8 cellular contexts compared by ENCODE assay signal in the genomic region with DNA sequence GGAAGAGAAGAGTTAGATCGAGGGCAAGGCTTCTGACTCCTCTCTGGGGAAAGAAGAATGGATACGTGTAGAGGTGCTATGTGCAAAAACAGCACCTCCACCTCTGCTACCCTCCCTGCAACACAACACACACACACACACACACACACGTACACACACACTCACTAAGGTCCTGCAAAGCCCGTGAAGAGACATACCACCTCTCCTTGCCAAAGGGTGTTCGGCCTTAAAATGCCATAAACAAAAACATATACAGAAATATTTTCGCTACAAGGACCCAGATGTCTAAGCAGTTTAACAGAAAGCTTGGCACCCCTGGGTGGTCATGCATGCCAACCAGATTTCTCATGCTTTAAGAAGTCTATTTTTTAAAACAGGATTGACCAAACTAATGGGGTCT. TPM values are rescaled to one million over a fixed set of nuclear protein-coding genes. Genes with fewer than 3 reads are reported as not detected.
DNase-seq lines count a peak whose midpoint lies in the region; ATAC-seq and TF ChIP-seq lines count a peak whose summit lies in the region.

No MANE protein-coding gene starts in this region.

- 0 out of 2 replicates have a peak, but pooled peaks cover 2% of the 10 kb centered on the region for H4K20me1 ChIP-seq in SU-DHL-6 (ENCODE audit: low read depth, low read length)
- no peaks in the 10 kb centered on the region for H4K20me1 ChIP-seq in fibroblast of lung (ENCODE audit: control insufficient read depth, extremely low read depth, insufficient read depth, low read length)

- peaks cover 86% of the 10 kb centered on the region for H3K4me1 Mint-ChIP-seq in stimulated activated memory B cell treated with anti-CD40 and anti-IgM and Interleukin-4, amounts not matched to agents 10 μg/mL and 1 μg/mL and 100 μg/mL, for 72 hours

- no peaks in the 10 kb centered on the region for H3K9me2 ChIP-seq in SU-DHL-6 (replicated peaks; ENCODE audit: insufficient read depth, low read length)

- H3K27me3 Mint-ChIP-seq in stimulated activated memory B cell treated with anti-CD40 and anti-IgM and Interleukin-4, amounts not matched to agents 10 μg/mL and 1 μg/mL and 100 μg/mL, for 72 hours = no peaks in the 10 kb centered on the region

- DNase-seq in NCI-H82 (lab: John Stamatoyannopoulos, UW) (peak; percentile 12), NCI-H82 treated with DMSO at 0.1 percent for 48 hours (lab: John Stamatoyannopoulos, UW; ENCODE audit: unreplicated experiment) (no peak), fibroblast of lung (ENCODE audit: low read depth in 2 of 2) (peak; percentile 3 to 25), NCI-H2171 (lab: John Stamatoyannopoulos, UW) (no peak), NCI-H524 treated with DMSO at 0.1 percent for 48 hours (lab: John Stamatoyannopoulos, UW) (no peak)

- peak overlapping the region; percentile 95 for H3K4me3 Mint-ChIP-seq in stimulated activated memory B cell treated with anti-CD40 and anti-IgM and Interleukin-4, amounts not matched to agents 10 μg/mL and 1 μg/mL and 100 μg/mL, for 72 hours

- H3K9me3 Mint-ChIP-seq in stimulated activated memory B cell treated with anti-CD40 and anti-IgM and Interleukin-4, amounts not matched to agents 10 μg/mL and 1 μg/mL and 100 μg/mL, for 72 hours = peaks cover 5% of the 10 kb centered on the region

- peaks cover 2% of the 10 kb centered on the region for H3K4me1 ChIP-seq in fibroblast of lung (ENCODE audit: control insufficient read depth, extremely low read depth, insufficient read depth, low read length)

- 0 out of 2 replicates have a peak, but pooled peaks cover 2% of the 10 kb centered on the region for H3K36me3 ChIP-seq in SU-DHL-6 (ENCODE audit: low read length)
- no peaks in the 10 kb centered on the region for H3K36me3 ChIP-seq in fibroblast of lung (ENCODE audit: control insufficient read depth, insufficient read depth, low read length)

- H2AFZ ChIP-seq in SU-DHL-6 (ENCODE audit: low read depth, low read length, severe bottlenecking) (no peak overlapping the region), fibroblast of lung (ENCODE audit: low read length) (peak overlapping the region; percentile 13)

- H3K9me3 ChIP-seq in SU-DHL-6 (ENCODE audit: insufficient read depth, low read length) = peaks cover 8% of the 10 kb centered on the region; the same call in 1 of the 2 replicates
- H3K9me3 ChIP-seq in fibroblast of lung (ENCODE audit: control insufficient read depth, insufficient read depth, low read depth, low read length) = no peaks in the 10 kb centered on the region

- peak overlapping the region; percentile 91 for H3K9ac ChIP-seq in SU-DHL-6 (ENCODE audit: low read length)
- no peak overlapping the region for H3K9ac ChIP-seq in fibroblast of lung (ENCODE audit: insufficient read depth, low read length)

- H3K27ac ChIP-seq in SU-DHL-6 (ENCODE audit: low read depth, low read length) (peak overlapping the region; percentile 100), fibroblast of lung (ENCODE audit: insufficient read depth, low read length) (no peak overlapping the region)

- peak overlapping the region; percentile 80 for H3K4me3 ChIP-seq in SU-DHL-6 (ENCODE audit: insufficient read depth, low read length, poor library complexity, severe bottlenecking)
- peak overlapping the region; percentile 5 to 83 (median 76) for H3K4me3 ChIP-seq in fibroblast of lung (replicated peaks in 1 of 4; ENCODE audit: control extremely low read depth in 1 of 4, insufficient read depth in 1 of 4, low read depth in 3 of 4, low read length in 4 of 4)

- H3K27me3 ChIP-seq in SU-DHL-6 (ENCODE audit: low read length) (no peaks in the 10 kb centered on the region), fibroblast of lung (ENCODE audit: control insufficient read depth, insufficient read depth, low read length) (no peaks in the 10 kb centered on the region)

- H3K4me2 ChIP-seq in SU-DHL-6 (ENCODE audit: low read depth, low read length, poor library complexity, severe bottlenecking) (peak overlapping the region; percentile 89), fibroblast of lung (ENCODE audit: extremely low read depth, insufficient read depth, low read length) (peak overlapping the region; percentile 75)

- no peak for ATAC-seq in stimulated activated memory B cell treated with anti-CD40 and anti-IgM and Interleukin-4, amounts not matched to agents 10 μg/mL and 1 μg/mL and 100 μg/mL, for 72 hours
- no peak for ATAC-seq in GM21529 (IDR thresholded peaks at IDR 0.05; ENCODE audit: unreplicated experiment)

- peaks cover 32% of the 10 kb centered on the region for H3F3A ChIP-seq in SU-DHL-6 (ENCODE audit: insufficient read depth)

- H3K79me2 ChIP-seq in SU-DHL-6 (ENCODE audit: insufficient read depth, low read length) (peaks cover 64% of the 10 kb centered on the region), fibroblast of lung (ENCODE audit: control insufficient read depth, insufficient read depth, low read length) (no peaks in the 10 kb centered on the region)

- TF ChIP-seq CTCF in SU-DHL-6 (IDR thresholded peaks at IDR 0.05; ENCODE audit: insufficient read depth, low read length, poor library complexity, severe bottlenecking) (no peak), fibroblast of lung (conservative IDR thresholded peaks at IDR 0.05 in 1 of 2, IDR thresholded peaks at IDR 0.05 in 1 of 2; ENCODE audit: low read depth in 1 of 2, low read length in 2 of 2) (no peak)

- peak overlapping the region; percentile 87 for H3K27ac Mint-ChIP-seq in stimulated activated memory B cell treated with anti-CD40 and anti-IgM and Interleukin-4, amounts not matched to agents 10 μg/mL and 1 μg/mL and 100 μg/mL, for 72 hours

- H3K36me3 Mint-ChIP-seq in stimulated activated memory B cell treated with anti-CD40 and anti-IgM and Interleukin-4, amounts not matched to agents 10 μg/mL and 1 μg/mL and 100 μg/mL, for 72 hours = peaks cover 15% of the 10 kb centered on the region

RNA-seq across cellular contexts. Expression of gene TIFA, which starts 1.5 kb away (rescaled TPM):
- total RNA-seq in fibroblast of lung = 3.9 and 4.6 TPM in 2 replicates
- polyA plus RNA-seq in fibroblast of lung = 4.2 and 5.0 TPM in 2 replicates
- 4.0 and 4.4 TPM in 2 replicates for polyA plus RNA-seq in fibroblast of lung (2012)
- 0.22 TPM in 1 of 2 replicates, not detected in the other for polyA minus RNA-seq in fibroblast of lung (ENCODE audit: low replicate concordance)

RNA-seq across cellular contexts. Expression of gene ALPK1, which starts 13.0 kb away (rescaled TPM):
- total RNA-seq in fibroblast of lung = 30.8 and 50.2 TPM in 2 replicates
- polyA plus RNA-seq in fibroblast of lung = 6.2 and 9.3 TPM in 2 replicates
- 4.3 and 7.2 TPM in 2 replicates for polyA plus RNA-seq in fibroblast of lung (2012)
- polyA minus RNA-seq in fibroblast of lung (ENCODE audit: low replicate concordance) = 2.9 and 3.9 TPM in 2 replicates

RNA-seq across cellular contexts. Expression of gene AP1AR, which starts 52.6 kb away (rescaled TPM):
- total RNA-seq in fibroblast of lung = 22.1 and 30.9 TPM in 2 replicates
- 8.4 and 9.4 TPM in 2 replicates for polyA plus RNA-seq in fibroblast of lung
- polyA plus RNA-seq in fibroblast of lung (2012) = 5.6 and 6.6 TPM in 2 replicates
- 0.41 and 0.94 TPM in 2 replicates for polyA minus RNA-seq in fibroblast of lung (ENCODE audit: low replicate concordance)

Comparison
In these comparisons a context has a peak if more than half of its experiments do, and no peak if none do; other contexts are left out.
1. DNase-seq: peak in NCI-H82 (single experiment) and fibroblast of lung (2 of 2); none in NCI-H82 treated with DMSO at 0.1 percent for 48 hours (single experiment), NCI-H2171 (single experiment) and NCI-H524 treated with DMSO at 0.1 percent for 48 hours (single experiment).